26 cellular contexts compared by ENCODE assay signal in the genomic region with DNA sequence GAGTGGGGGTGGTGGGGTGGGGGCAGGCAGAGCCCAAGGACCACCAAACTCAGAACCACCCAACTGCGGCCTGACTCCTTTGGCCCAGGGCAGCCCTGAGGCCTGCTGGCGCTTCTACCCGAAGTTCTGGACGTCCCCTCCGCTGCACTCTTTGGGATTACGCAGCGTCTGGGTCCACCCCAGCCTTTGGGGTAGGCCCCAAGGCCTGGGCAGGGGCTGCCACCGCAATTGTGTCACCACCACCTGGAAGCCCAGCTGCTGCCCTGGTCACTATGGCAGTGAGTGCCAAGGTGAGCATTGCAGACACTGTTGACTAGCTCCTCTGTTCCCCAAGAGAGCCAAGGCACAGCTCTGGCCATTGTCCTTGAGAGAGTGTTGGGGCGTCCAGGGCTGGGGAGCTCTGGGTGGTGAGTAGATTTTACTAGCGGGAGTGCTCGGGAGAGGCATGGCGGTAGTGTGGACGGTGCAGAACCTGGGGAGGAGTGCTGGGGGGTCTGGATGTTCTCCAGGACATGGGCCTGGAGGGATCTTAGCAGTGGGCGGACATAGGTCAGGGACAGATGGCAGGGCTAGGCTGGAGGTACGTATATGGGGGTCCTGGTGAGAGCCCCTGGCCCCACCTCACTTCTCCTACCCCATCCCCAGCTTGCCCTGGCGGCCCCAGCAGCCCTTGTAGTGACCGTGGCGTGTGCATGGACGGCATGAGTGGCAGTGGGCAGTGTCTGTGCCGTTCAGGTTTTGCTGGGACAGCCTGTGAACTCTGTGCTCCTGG. TPM values are rescaled to one million over a fixed set of nuclear protein-coding genes. Genes with fewer than 3 reads are reported as not detected.
"Had no signal": no experiment of that assay in that cellular context is flagged by ENCODE, and none has a peak within 500 bp of the region (broad histone marks: within the 10 kb centered on the region; RNA-seq: fewer than 3 reads in every experiment).

No MANE protein-coding gene starts in this region.

- DNase-seq: activated CD4-positive, alpha-beta memory T cell treated with anti-CD3 and anti-CD28 coated beads, Interleukin-2, amount 10 ng/mL, durations not matched to agents 7 days and 5 days; activated CD4-positive, alpha-beta T cell treated with anti-CD3 and anti-CD28 coated beads for 1 hour; activated CD4-positive, alpha-beta T cell treated with anti-CD3 and anti-CD28 coated beads, Interleukin-2, amount 10 ng/mL, durations not matched to agents 7 days and 5 days; activated CD8-positive, alpha-beta memory T cell treated with anti-CD3 and anti-CD28 coated beads, Interleukin-2, amount 50 U/mL, for 48 hours; activated gamma-delta T cell treated with Interleukin-2 at 50 U/mL for 16 hours; activated naive CD4-positive, alpha-beta T cell treated with anti-CD3 and anti-CD28 coated beads, Interleukin-2, amount 50 U/mL, for 16 hours; activated T-cell treated with anti-CD3 and anti-CD28 coated beads, Interleukin-2, amount 50 U/mL, for 24 hours; amniotic stem cell; brain microvascular endothelial cell; cortex of kidney; effector memory CD8-positive, alpha-beta T cell; naive thymus-derived CD4-positive, alpha-beta T cell; occipital lobe; sigmoid colon; small intestine; stimulated activated CD4-positive, alpha-beta T cell treated with anti-CD3 and anti-CD28 coated beads, Interleukin-4, amount 100 ng/mL, for 24 hours; T-helper 17 cell; T1000 had no signal

- FAIRE-seq: astrocyte, endothelial cell of umbilical vein, small intestine had no signal

- H3K27ac ChIP-seq: brain microvascular endothelial cell, heart left ventricle, sigmoid colon, thoracic aorta, vagina had no signal

- ATAC-seq: activated T-helper 17 cell treated with anti-CD3 and anti-CD28 coated beads, Interleukin-2, amount 50 U/mL, for 72 hours; effector memory CD8-positive, alpha-beta T cell; heart left ventricle; naive thymus-derived CD4-positive, alpha-beta T cell; stimulated activated effector memory CD8-positive, alpha-beta T cell treated with anti-CD3 and anti-CD28 coated beads, Interleukin-12 subunit alpha, Interleukin-12 subunit beta, amount 100 ng/mL, for 72 hours; T-helper 17 cell had no signal

- H3K27me3 ChIP-seq: brain microvascular endothelial cell, heart left ventricle, sigmoid colon, vagina had no signal

- H3K9me3 ChIP-seq: heart left ventricle, sigmoid colon, thoracic aorta, vagina had no signal

- H3K36me3 ChIP-seq: thoracic aorta had no signal

- H3K4me3 ChIP-seq: heart left ventricle, sigmoid colon, thoracic aorta, vagina had no signal

RNA-seq across cellular contexts. Expression of a gene that starts 25.8 kb away (rescaled TPM):
- total RNA-seq: activated CD4-positive, alpha-beta memory T cell treated with anti-CD3 and anti-CD28 coated beads, Interleukin-2, amount 10 ng/mL, durations not matched to agents 7 days and 5 days; chondrocyte had no signal
- polyA plus RNA-seq: naive thymus-derived CD4-positive, alpha-beta T cell had no signal
